25 cellular contexts compared by ENCODE assay signal in genomic region chr17:66444001-66444400, GRCh38.
A peak's percentile ranks its signal among the peaks of the same experiment; 100 is the strongest.
DNase-seq lines count a peak whose midpoint lies in the region; ATAC-seq, FAIRE-seq and TF ChIP-seq lines count a peak whose summit lies in the region.
"Had no signal": no experiment of that assay in that cellular context is flagged by ENCODE, and none has a peak within 500 bp of the region (broad histone marks: within the 10 kb centered on the region; RNA-seq: fewer than 3 reads in every experiment).

No MANE protein-coding gene starts in this region.

- no peaks in the 10 kb centered on the region for H3K9me3 Mint-ChIP-seq in activated T-helper 1 cell treated with anti-CD3 and anti-CD28 coated beads, Interleukin-12 subunit alpha, Interleukin-12 subunit beta, Interleukin-2, Interleukin-4 antibody, amounts not matched to agents 30 ng/mL and 10 ng/mL and 1 ng/mL, durations not matched to agents 14 hours and 24 hours and 36 hours
- H3K9me3 Mint-ChIP-seq: CD4-positive, alpha-beta T cell; IgD-negative memory B cell had no signal

- peaks cover 29% of the 10 kb centered on the region for H3K79me2 ChIP-seq in HepG2 (ENCODE audit: insufficient read depth, low read length)

- CTCF ChIA-PET in HepG2 (lab: Yijun Ruan, JAX; ENCODE audit: low intra/inter-chr PET ratio, low total read pairs), result no interaction called here

- TF ChIP-seq CTCF in HepG2 (CRISPR knock-in tag; IDR thresholded peaks at IDR 0.05) (no peak), right lobe of liver (IDR thresholded peaks at IDR 0.05) (no peak)

- H4K20me1 ChIP-seq in HepG2 (ENCODE audit: insufficient read depth, low read length), result no peaks in the 10 kb centered on the region

- no peak overlapping the region for H3K27ac Mint-ChIP-seq in activated T-helper 1 cell treated with anti-CD3 and anti-CD28 coated beads, Interleukin-12 subunit alpha, Interleukin-12 subunit beta, Interleukin-2, Interleukin-4 antibody, amounts not matched to agents 30 ng/mL and 10 ng/mL and 1 ng/mL, durations not matched to agents 14 hours and 24 hours and 36 hours
- H3K27ac Mint-ChIP-seq: IgD-negative memory B cell had no signal

- H3K27ac ChIP-seq in HepG2 (ENCODE audit: extremely low read length, insufficient read depth, low read length) (no peak overlapping the region), right lobe of liver (no peak overlapping the region), cingulate gyrus (ENCODE audit: low read depth, low read length) (peak overlapping the region; percentile 19)

- peaks cover 61% of the 10 kb centered on the region for H3K4me1 ChIP-seq in HepG2 (ENCODE audit: insufficient read depth, low read length)
- H3K4me1 ChIP-seq in right lobe of liver, result peaks cover 0 to 5% (median 0%) of the 10 kb centered on the region in 4 donors

- WGBS in HepG2 (ENCODE audit: low lambda C conversion rate), result 88% methylated on average over 3 of the region's 3 CpGs
- WGBS in right lobe of liver (ENCODE audit: insufficient coverage, low coverage, low lambda C conversion rate, missing lambda C conversion rate), result 100% methylated on average over 1 of the region's 3 CpGs

- no peak overlapping the region for H3K4me3 Mint-ChIP-seq in activated T-helper 1 cell treated with anti-CD3 and anti-CD28 coated beads, Interleukin-12 subunit alpha, Interleukin-12 subunit beta, Interleukin-2, Interleukin-4 antibody, amounts not matched to agents 30 ng/mL and 10 ng/mL and 1 ng/mL, durations not matched to agents 14 hours and 24 hours and 36 hours
- H3K4me3 Mint-ChIP-seq: CD4-positive, alpha-beta T cell; T-helper 17 cell had no signal

- H3K4me3 ChIP-seq in HepG2 (replicated peaks in 1 of 3; ENCODE audit: insufficient read depth in 1 of 3, low read depth in 2 of 3, low read length in 3 of 3), result no peak overlapping the region
- no peak overlapping the region for H3K4me3 ChIP-seq in right lobe of liver

- POLR2A ChIA-PET in HepG2 (lab: Yijun Ruan, JAX), result no interaction called here

- H3K36me3 Mint-ChIP-seq in activated T-helper 1 cell treated with anti-CD3 and anti-CD28 coated beads, Interleukin-12 subunit alpha, Interleukin-12 subunit beta, Interleukin-2, Interleukin-4 antibody, amounts not matched to agents 30 ng/mL and 10 ng/mL and 1 ng/mL, durations not matched to agents 14 hours and 24 hours and 36 hours (ENCODE audit: low read depth), result peaks cover 27% of the 10 kb centered on the region
- H3K36me3 Mint-ChIP-seq: IgD-negative memory B cell had no signal

- no peak for TF ChIP-seq EP300 in HepG2 (IDR thresholded peaks at IDR 0.05; ENCODE audit: low read depth in 2 of 2, low read length in 2 of 2)
- no peak for TF ChIP-seq EP300 in HepG2 (CRISPR knock-in tag; IDR thresholded peaks at IDR 0.05; ENCODE audit: borderline replicate concordance)

- H3K36me3 ChIP-seq in HepG2 (replicated peaks in 1 of 2; ENCODE audit: control insufficient read depth in 1 of 2, insufficient read depth in 2 of 2, low read length in 2 of 2) (no peaks in the 10 kb centered on the region), right lobe of liver (no peaks in the 10 kb centered on the region)

- FAIRE-seq in HepG2 (lab: Jason Lieb, UNC), result no peak
- FAIRE-seq: GM19239, H1 had no signal

- DNase-seq in HepG2 (ENCODE audit: low spot score) (peak; percentile 21), right lobe of liver (no peak), NCI-H510A (lab: John Stamatoyannopoulos, UW) (peak; percentile 14), T-helper 1 cell (no peak)
- no peak for DNase-seq in activated T-helper 1 cell treated with anti-CD3 and anti-CD28 coated beads, Interleukin-12 subunit alpha, Interleukin-12 subunit beta, Interleukin-2, Interleukin-4 antibody, amounts not matched to agents 30 ng/mL and 10 ng/mL and 1 ng/mL, durations not matched to agents 14 hours and 24 hours and 36 hours (ENCODE audit: low spot score)
- DNase-seq: 8988T; CD4-positive, alpha-beta T cell; COR-L47; DMS 273 treated with DMSO at 0.1 percent for 48 hours; GF-D8; MM.1S; NCI-H1048; NCI-H1417 treated with DMSO at 0.1 percent for 48 hours; NCI-H187 treated with DMSO at 0.1 percent for 48 hours; NCI-H226; NCI-H524 treated with DMSO at 0.1 percent for 48 hours; NCI-H82; T-helper 17 cell had no signal

- no peak overlapping the region for H3K4me2 ChIP-seq in HepG2 (ENCODE audit: low read depth, low read length)

- H3K9ac ChIP-seq in HepG2 (ENCODE audit: insufficient read depth, low read depth, low read length), result no peak overlapping the region

- peaks cover 44% of the 10 kb centered on the region for H3K4me1 Mint-ChIP-seq in activated T-helper 1 cell treated with anti-CD3 and anti-CD28 coated beads, Interleukin-12 subunit alpha, Interleukin-12 subunit beta, Interleukin-2, Interleukin-4 antibody, amounts not matched to agents 30 ng/mL and 10 ng/mL and 1 ng/mL, durations not matched to agents 14 hours and 24 hours and 36 hours (ENCODE audit: low read depth)

- no peak for TF ChIP-seq POLR2A in HepG2 (IDR thresholded peaks at IDR 0.05; ENCODE audit: insufficient read depth in 1 of 2, low read depth in 2 of 2, low read length in 2 of 2)
- no peak for TF ChIP-seq POLR2A in right lobe of liver (IDR thresholded peaks at IDR 0.05)

- ATAC-seq in HepG2, result no peak
- ATAC-seq in right lobe of liver, result no peak
- ATAC-seq in HG02642 (IDR thresholded peaks at IDR 0.05; ENCODE audit: poor library complexity, unreplicated experiment), result no peak
- ATAC-seq: HCT116, Right ventricle myocardium inferior, T-helper 17 cell had no signal

- BruUV-seq in HepG2 (replicated peaks; lab: Mats Ljungman, UMichigan), result no TSS peak

- in situ Hi-C loops in HepG2 (cut with HindIII; ENCODE audit: extremely low pct_ligation_motif_present, low pct_unique_long_range_greater_than_20kb), result no loop called here

- TF ChIP-seq RAD21 in HepG2 (CRISPR knock-in tag; IDR thresholded peaks at IDR 0.05), result no peak

- H2AFZ ChIP-seq in HepG2 (ENCODE audit: low read length), result no peak overlapping the region

- no peaks in the 10 kb centered on the region for H3K27me3 Mint-ChIP-seq in activated T-helper 1 cell treated with anti-CD3 and anti-CD28 coated beads, Interleukin-12 subunit alpha, Interleukin-12 subunit beta, Interleukin-2, Interleukin-4 antibody, amounts not matched to agents 30 ng/mL and 10 ng/mL and 1 ng/mL, durations not matched to agents 14 hours and 24 hours and 36 hours (ENCODE audit: insufficient read depth)
- H3K27me3 Mint-ChIP-seq: CD4-positive, alpha-beta T cell; T-helper 17 cell had no signal

- H3K27me3 ChIP-seq in HepG2 (ENCODE audit: control insufficient read depth in 1 of 2, insufficient read depth in 2 of 2, low read length in 2 of 2) (no peaks in the 10 kb centered on the region), right lobe of liver (no peaks in the 10 kb centered on the region)

- intact Hi-C loops in HepG2 (cut with micrococcal nuclease; ENCODE audit: unreplicated experiment), result no loop called here
- intact Hi-C loops in right lobe of liver (cut with DNase I), result no loop called here
- intact Hi-C loops in activated T-helper 1 cell treated with anti-CD3 and anti-CD28 coated beads, Interleukin-12 subunit alpha, Interleukin-12 subunit beta, Interleukin-2, Interleukin-4 antibody, amounts not matched to agents 30 ng/mL and 10 ng/mL and 1 ng/mL, durations not matched to agents 14 hours and 24 hours and 36 hours (cut with micrococcal nuclease), result no loop called here

- H3K9me3 ChIP-seq in HepG2 (ENCODE audit: low read length), result no peaks in the 10 kb centered on the region
- no peaks in the 10 kb centered on the region for H3K9me3 ChIP-seq in right lobe of liver

TF ChIP-seq in HepG2, 621 proteins besides CTCF, POLR2A, EP300 and RAD21:
- TF ChIP-seq REL (CRISPR knock-in tag; conservative IDR thresholded peaks at IDR 0.05) (no peak), CREB1 (IDR thresholded peaks at IDR 0.05) (no peak), CREB1 (CRISPR knock-in tag; IDR thresholded peaks at IDR 0.05) (no peak), ATF7-NPFF (CRISPR knock-in tag; IDR thresholded peaks at IDR 0.05; ENCODE audit: low read depth) (no peak), MIER2 (CRISPR knock-in tag; IDR thresholded peaks at IDR 0.05) (no peak)

Comparison
In these comparisons a context has a peak if more than half of its experiments do, and no peak if none do; other contexts are left out.
1. DNase-seq: peak in HepG2 (single experiment) and NCI-H510A (single experiment); none in right lobe of liver (0 of 3), T-helper 1 cell (0 of 5) and activated T-helper 1 cell treated with anti-CD3 and anti-CD28 coated beads, Interleukin-12 subunit alpha, Interleukin-12 subunit beta, Interleukin-2, Interleukin-4 antibody, amounts not matched to agents 30 ng/mL and 10 ng/mL and 1 ng/mL, durations not matched to agents 14 hours and 24 hours and 36 hours (single experiment).